In genomic region chr1:16920951-16921350, GRCh38 we compare ENCODE assay signal across 16 cellular contexts. TPM values are rescaled to one million over a fixed set of nuclear protein-coding genes. Genes with fewer than 3 reads are reported as not detected.
DNase-seq lines count a peak whose midpoint lies in the region; ATAC-seq, FAIRE-seq and TF ChIP-seq lines count a peak whose summit lies in the region.
"Had no signal": no experiment of that assay in that cellular context is flagged by ENCODE, and none has a peak within 500 bp of the region (broad histone marks: within the 10 kb centered on the region; RNA-seq: fewer than 3 reads in every experiment).

No MANE protein-coding gene starts in this region.

- no CpG with 5 or more reads among the region's 10 CpGs for WGBS in H9 (ENCODE audit: extremely low coverage, insufficient read length, low lambda C conversion rate)

- no peak for FAIRE-seq in kidney (lab: Jason Lieb, UNC)

- peaks cover 5% of the 10 kb centered on the region for H3K23me2 ChIP-seq in H9 (ENCODE audit: insufficient read length, low read depth, low read length, poor library complexity, severe bottlenecking)

- H3K9me3 Mint-ChIP-seq in H9 (no peaks in the 10 kb centered on the region), CD14-positive monocyte (peaks cover 0 to 2% (median 0%) of the 10 kb centered on the region in 7 donors)
- no peaks in the 10 kb centered on the region for H3K9me3 Mint-ChIP-seq in activated T-helper 17 cell treated with anti-CD3 and anti-CD28 coated beads, Interleukin-2, amount 50 U/mL, for 72 hours
- H3K9me3 Mint-ChIP-seq: activated T-cell treated with anti-CD3 and anti-CD28 coated beads, Interleukin-2, amount 50 U/mL, for 4 hours had no signal

- no peak overlapping the region for H2AFZ ChIP-seq in H9 (ENCODE audit: low read length)
- H2AFZ ChIP-seq: parathyroid adenoma had no signal

- H3K4me1 ChIP-seq in BLaER1: peaks cover 28% of the 10 kb centered on the region
- no peaks in the 10 kb centered on the region for H3K4me1 ChIP-seq in H9 (ENCODE audit: insufficient read depth, low read length)
- peaks cover 0 to 10% of the 10 kb centered on the region in 2 donors for H3K4me1 ChIP-seq in kidney (ENCODE audit: control insufficient read depth in 1 of 2, insufficient read depth in 1 of 2, low read depth in 1 of 2, low read length in 2 of 2)
- H3K4me1 ChIP-seq: parathyroid adenoma had no signal

- no peak overlapping the region for H2BK12ac ChIP-seq in H9 (ENCODE audit: insufficient read length, low read depth, low read length)

- no peak overlapping the region for H2AK5ac ChIP-seq in H9 (ENCODE audit: insufficient read length, low read length)

- peaks cover 21 to 36% of the 10 kb centered on the region in 2 experiments for H3K4me1 Mint-ChIP-seq in H9
- H3K4me1 Mint-ChIP-seq in activated T-helper 17 cell treated with anti-CD3 and anti-CD28 coated beads, Interleukin-2, amount 50 U/mL, for 72 hours: peaks cover 20% of the 10 kb centered on the region
- peaks cover 9% of the 10 kb centered on the region for H3K4me1 Mint-ChIP-seq in CD14-positive monocyte

- H3K27me3 ChIP-seq in BLaER1: no peaks in the 10 kb centered on the region
- H3K27me3 ChIP-seq in H9 (ENCODE audit: insufficient read depth, low read length): no peaks in the 10 kb centered on the region
- H3K27me3 ChIP-seq: dorsolateral prefrontal cortex, MG63 had no signal

- H3K4me3 Mint-ChIP-seq in H9 (peak overlapping the region in 1 of 2 experiments; percentile 95; a peak in 1 of 5 replicates), CD14-positive monocyte (no peak overlapping the region)
- peak overlapping the region; percentile 59 for H3K4me3 Mint-ChIP-seq in activated T-helper 17 cell treated with anti-CD3 and anti-CD28 coated beads, Interleukin-2, amount 50 U/mL, for 72 hours

- H3K36me3 Mint-ChIP-seq in H9 (ENCODE audit: insufficient read depth in 1 of 3, low read depth in 3 of 3) (no peaks in the 10 kb centered on the region; a peak in 1 of 7 replicates), CD14-positive monocyte (peaks cover 0 to 2% of the 10 kb centered on the region in 2 donors)
- no peaks in the 10 kb centered on the region for H3K36me3 Mint-ChIP-seq in activated T-helper 17 cell treated with anti-CD3 and anti-CD28 coated beads, Interleukin-2, amount 50 U/mL, for 72 hours (ENCODE audit: low read depth)

- H3K27ac Mint-ChIP-seq in H9 (peak overlapping the region in 1 of 3 experiments; percentile 71; a peak in 3 of 7 replicates), CD14-positive monocyte (no peak overlapping the region)
- peak overlapping the region; percentile 78 for H3K27ac Mint-ChIP-seq in activated T-helper 17 cell treated with anti-CD3 and anti-CD28 coated beads, Interleukin-2, amount 50 U/mL, for 72 hours

- intact Hi-C loops in kidney (cut with DNase I): no loop called here
- intact Hi-C loops in CD14-positive monocyte (cut with micrococcal nuclease): no loop called here

- TF ChIP-seq CTCF in H9 (conservative IDR thresholded peaks at IDR 0.05): no peak
- TF ChIP-seq CTCF in kidney (IDR thresholded peaks at IDR 0.05; ENCODE audit: borderline replicate concordance, extremely low read depth, insufficient read depth): no peak
- TF ChIP-seq CTCF in CD14-positive monocyte (IDR thresholded peaks at IDR 0.05): no peak

- H3K36me3 ChIP-seq in BLaER1 (no peaks in the 10 kb centered on the region), kidney (ENCODE audit: control insufficient read depth in 1 of 2, insufficient read depth in 2 of 2, low read length in 2 of 2) (no peaks in the 10 kb centered on the region)
- H3K36me3 ChIP-seq: MG63 had no signal

- H2BK120ac ChIP-seq in H9 (ENCODE audit: low read depth, low read length, poor library complexity, severe bottlenecking): no peak overlapping the region

- H2BK20ac ChIP-seq in H9 (ENCODE audit: low read depth, low read length, poor library complexity, severe bottlenecking): no peak overlapping the region

- no peak for ATAC-seq in activated T-helper 17 cell treated with anti-CD3 and anti-CD28 coated beads, Interleukin-2, amount 50 U/mL, for 72 hours (replicated peaks)
- ATAC-seq in HG03039 (IDR thresholded peaks at IDR 0.05; ENCODE audit: unreplicated experiment) (no peak), GM21526 (IDR thresholded peaks at IDR 0.05; ENCODE audit: low FRiP score, unreplicated experiment) (no peak)
- ATAC-seq: esophagus mucosa, Panc1 had no signal

- no peak overlapping the region for H3K4ac ChIP-seq in H9 (ENCODE audit: low read depth, low read length)

- no peak overlapping the region for H3K56ac ChIP-seq in H9 (ENCODE audit: insufficient read length, low read depth, low read length)

- no peak overlapping the region for H4K8ac ChIP-seq in H9 (replicated peaks; ENCODE audit: insufficient read length, low read depth, low read length)

- H3K4me3 ChIP-seq in BLaER1: no peak overlapping the region
- no peak overlapping the region for H3K4me3 ChIP-seq in kidney (ENCODE audit: low read length in 2 of 2)
- H3K4me3 ChIP-seq: MG63 had no signal

- DNase-seq in H9 (no peak), kidney (peak; percentile 67), globus pallidus (ENCODE audit: low spot score) (no peak), CD14-positive monocyte (ENCODE audit: low spot score) (no peak)
- DNase-seq: activated CD4-positive, alpha-beta T cell treated with anti-CD3 and anti-CD28 coated beads, Interleukin-2, amount 50 U/mL, for 4 hours; activated naive CD4-positive, alpha-beta T cell treated with anti-CD3 and anti-CD28 coated beads, Interleukin-2, amount 50 U/mL, for 16 hours; activated T-cell treated with anti-CD3 and anti-CD28 coated beads, Interleukin-2, amount 50 U/mL, for 4 hours had no signal

- H4K5ac ChIP-seq in H9 (ENCODE audit: insufficient read length, low read depth, low read length): no peak overlapping the region

- H3T11ph ChIP-seq in H9 (ENCODE audit: low read length): no peak overlapping the region

- H3K4me2 ChIP-seq in BLaER1: peak overlapping the region; percentile 84
- peak overlapping the region; percentile 32 for H3K4me2 ChIP-seq in H9 (ENCODE audit: insufficient read depth, insufficient read length, low read length)

- H2BK5ac ChIP-seq in H9 (ENCODE audit: insufficient read length, low read length): no peak overlapping the region

- no peaks in the 10 kb centered on the region for H3K9me3 ChIP-seq in BLaER1
- no peaks in the 10 kb centered on the region for H3K9me3 ChIP-seq in H9 (ENCODE audit: control insufficient read depth, low read depth, low read length)
- no peaks in the 10 kb centered on the region for H3K9me3 ChIP-seq in kidney (ENCODE audit: control insufficient read depth in 1 of 2, low read length in 2 of 2)
- H3K9me3 ChIP-seq: MG63 had no signal

- no peak overlapping the region for H3K14ac ChIP-seq in H9 (ENCODE audit: insufficient read depth, low read length)

- H3K27me3 Mint-ChIP-seq in H9 (ENCODE audit: low read depth): no peaks in the 10 kb centered on the region
- no peaks in the 10 kb centered on the region for H3K27me3 Mint-ChIP-seq in activated T-helper 17 cell treated with anti-CD3 and anti-CD28 coated beads, Interleukin-2, amount 50 U/mL, for 72 hours
- peaks cover 7 to 20% (median 9%) of the 10 kb centered on the region in 3 donors for H3K27me3 Mint-ChIP-seq in CD14-positive monocyte (ENCODE audit: low read depth in 3 of 3)

- H3K18ac ChIP-seq in H9 (ENCODE audit: insufficient read length, low read depth, low read length): no peak overlapping the region

- peaks cover 31% of the 10 kb centered on the region for H4K20me1 ChIP-seq in BLaER1
- no peaks in the 10 kb centered on the region for H4K20me1 ChIP-seq in H9 (ENCODE audit: control insufficient read depth, insufficient read depth, insufficient read length)

- no peak overlapping the region for H3K23ac ChIP-seq in H9 (ENCODE audit: insufficient read length, low read depth, low read length)

- no peak overlapping the region for H3K27ac ChIP-seq in BLaER1
- peak overlapping the region; percentile 28 for H3K27ac ChIP-seq in H9 (ENCODE audit: insufficient read length, low read depth, low read length)
- no peak overlapping the region for H3K27ac ChIP-seq in kidney (ENCODE audit: low read depth in 2 of 2, low read length in 2 of 2)
- H3K27ac ChIP-seq: parathyroid adenoma had no signal

- no peak overlapping the region for H2BK15ac ChIP-seq in H9 (ENCODE audit: low read depth, low read length)

- H4K91ac ChIP-seq in H9 (ENCODE audit: insufficient read length, low read depth, low read length): no peak overlapping the region

- peaks cover 6% of the 10 kb centered on the region; the same call in 1 of the 2 replicates for H3K79me2 ChIP-seq in H9 (ENCODE audit: insufficient read depth, low read length)
- H3K79me2 ChIP-seq: parathyroid adenoma had no signal

- no peaks in the 10 kb centered on the region for H3K79me1 ChIP-seq in H9 (ENCODE audit: insufficient read depth, low read depth, low read length, poor library complexity, severe bottlenecking)

- H3K9ac ChIP-seq in BLaER1: no peak overlapping the region
- no peak overlapping the region for H3K9ac ChIP-seq in H9 (ENCODE audit: extremely low read depth, insufficient read length, low read length)
- no peak overlapping the region for H3K9ac ChIP-seq in kidney (ENCODE audit: low read length in 2 of 2)
- H3K9ac ChIP-seq: parathyroid adenoma had no signal

RNA-seq across cellular contexts. Expression of gene CROCC, which starts 0.8 kb away (rescaled TPM):
- total RNA-seq in H9 (2021): 40.2 and 40.7 TPM in 2 replicates
- total RNA-seq in activated T-helper 17 cell treated with anti-CD3 and anti-CD28 coated beads, Interleukin-2, amount 50 U/mL, for 72 hours: 10 to 100 TPM; 21.2 to 24.5 TPM
- 30.5 TPM for total RNA-seq in kidney
- polyA plus RNA-seq in kidney (ENCODE audit: insufficient read depth, low read depth, low replicate concordance): 10.6 TPM
- polyA plus RNA-seq in CD14-positive monocyte: under 1 TPM; 0.21 to 0.69 TPM

RNA-seq across cellular contexts. Expression of gene RNU1-2, which starts 25.2 kb away (rescaled TPM):
- 1,874 and 2,051 TPM in 2 replicates for total RNA-seq in H9 (2021)
- total RNA-seq in activated T-helper 17 cell treated with anti-CD3 and anti-CD28 coated beads, Interleukin-2, amount 50 U/mL, for 72 hours: 1,000 to 10,000 TPM; 1,202 to 2,371 TPM
- total RNA-seq in kidney: 8,605 TPM
- 26.8 TPM for polyA plus RNA-seq in kidney (ENCODE audit: insufficient read depth, low read depth, low replicate concordance)
- not detected for polyA plus RNA-seq in CD14-positive monocyte

RNA-seq across cellular contexts. Expression of gene MFAP2, which starts 59.5 kb away (rescaled TPM):
- 146 and 152 TPM in 2 replicates for total RNA-seq in H9 (2021)
- total RNA-seq in activated T-helper 17 cell treated with anti-CD3 and anti-CD28 coated beads, Interleukin-2, amount 50 U/mL, for 72 hours: not detected
- total RNA-seq in kidney: 7.2 TPM
- polyA plus RNA-seq in kidney (ENCODE audit: insufficient read depth, low read depth, low replicate concordance): 8.2 TPM
- polyA plus RNA-seq in CD14-positive monocyte: not detected

Comparison
In these comparisons a context has a peak if more than half of its experiments do, and no peak if none do; other contexts are left out.
1. RNA of gene MFAP2, which starts 59.5 kb away (total RNA-seq): 146 to 152 TPM in H9; 7.2 TPM in kidney (single experiment) and not detected in activated T-helper 17 cell treated with anti-CD3 and anti-CD28 coated beads, Interleukin-2, amount 50 U/mL, for 72 hours; every median in the first group is over 10 times any median in the second.